Comparison of ENCODE assay signal across 8 cellular contexts in the genomic region with DNA sequence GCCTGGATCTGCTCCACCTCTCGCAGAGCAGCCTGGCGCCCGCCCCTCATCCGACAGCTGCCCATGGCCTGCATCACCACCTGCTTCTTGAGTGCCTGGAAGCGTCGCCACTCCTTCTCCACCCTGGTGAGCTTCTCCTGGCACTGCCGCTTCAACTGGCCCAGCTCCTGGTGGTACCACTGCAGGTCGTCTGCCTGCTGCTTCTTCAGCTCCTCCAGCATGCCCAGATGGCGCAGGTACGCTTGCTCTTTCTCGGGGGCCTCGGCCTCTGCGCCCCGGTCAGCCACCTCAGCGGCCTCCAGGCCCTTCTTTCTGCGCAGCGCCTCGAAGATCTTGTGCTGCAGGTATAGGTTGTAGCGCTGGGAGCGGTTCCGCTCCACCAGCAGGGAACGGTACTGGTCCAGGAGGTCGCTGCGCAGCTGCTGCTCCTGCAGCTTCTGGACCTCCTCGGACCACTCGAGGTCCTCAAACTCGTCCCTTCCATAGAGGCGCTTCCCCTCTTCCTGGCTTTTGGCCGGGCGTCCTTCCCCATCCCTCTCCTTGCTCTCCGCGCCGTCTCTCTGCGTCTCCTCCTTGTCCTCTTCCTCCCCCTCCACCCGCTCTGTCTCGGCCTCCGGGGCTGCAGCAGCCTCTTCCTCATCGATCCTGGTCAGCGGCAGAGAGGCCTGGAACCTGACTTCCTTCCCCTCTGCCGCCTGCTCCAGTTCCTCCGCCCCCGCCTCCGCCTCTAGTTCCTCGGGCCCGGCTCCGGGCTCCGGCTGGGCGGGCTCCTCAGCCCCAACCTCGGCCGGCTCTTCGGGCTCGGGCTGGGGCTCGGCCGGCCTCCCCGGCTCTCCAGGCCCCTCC. TPM values are rescaled to one million over a fixed set of nuclear protein-coding genes. Genes with fewer than 3 reads are reported as not detected.
DNase-seq lines count a peak whose midpoint lies in the region; ATAC-seq and TF ChIP-seq lines count a peak whose summit lies in the region.

No MANE protein-coding gene starts in this region.

- H4K20me1 ChIP-seq in BLaER1 = peaks cover 48% of the 10 kb centered on the region

- DNase-seq in SJCRH30 (peak; percentile 51 to 61), cerebellum (ENCODE audit: low spot score) (peak; percentile 44), left kidney (ENCODE audit: low read depth, low spot score) (peak; percentile 57), foreskin keratinocyte (no peak)

- peaks cover 40% of the 10 kb centered on the region for H3K4me1 Mint-ChIP-seq in stimulated activated naive CD8-positive, alpha-beta T cell treated with anti-CD3 and anti-CD28 coated beads, Interleukin-15, Interleukin-2, amounts not matched to agents 100 ng/mL and 50 ng/mL, for 24 hours (ENCODE audit: low read depth)

- peak overlapping the region; percentile 85 for H3K4me3 Mint-ChIP-seq in stimulated activated naive CD8-positive, alpha-beta T cell treated with anti-CD3 and anti-CD28 coated beads, Interleukin-15, Interleukin-2, amounts not matched to agents 100 ng/mL and 50 ng/mL, for 24 hours

- H3K9me3 ChIP-seq in BLaER1 (no peaks in the 10 kb centered on the region), SJCRH30 (replicated peaks) (no peaks in the 10 kb centered on the region)

- H3K9me3 Mint-ChIP-seq in stimulated activated naive CD8-positive, alpha-beta T cell treated with anti-CD3 and anti-CD28 coated beads, Interleukin-15, Interleukin-2, amounts not matched to agents 100 ng/mL and 50 ng/mL, for 24 hours = no peaks in the 10 kb centered on the region

- H3K27me3 ChIP-seq in BLaER1 (peaks cover 10% of the 10 kb centered on the region), SJCRH30 (no peaks in the 10 kb centered on the region), foreskin keratinocyte (no peaks in the 10 kb centered on the region)

- H3K36me3 Mint-ChIP-seq in stimulated activated naive CD8-positive, alpha-beta T cell treated with anti-CD3 and anti-CD28 coated beads, Interleukin-15, Interleukin-2, amounts not matched to agents 100 ng/mL and 50 ng/mL, for 24 hours (ENCODE audit: low read depth) = no peaks in the 10 kb centered on the region

- peak overlapping the region; percentile 96 for H3K4me2 ChIP-seq in BLaER1

- H3K9ac ChIP-seq in BLaER1 = peak overlapping the region; percentile 66

- no peak overlapping the region for H3K27ac ChIP-seq in BLaER1
- no peak overlapping the region for H3K27ac ChIP-seq in SJCRH30
- H3K27ac ChIP-seq in foreskin keratinocyte = no peak overlapping the region

- H3K4me3 ChIP-seq in BLaER1 (peak overlapping the region; percentile 100), SJCRH30 (peak overlapping the region; percentile 64)

- H3K27me3 Mint-ChIP-seq in stimulated activated naive CD8-positive, alpha-beta T cell treated with anti-CD3 and anti-CD28 coated beads, Interleukin-15, Interleukin-2, amounts not matched to agents 100 ng/mL and 50 ng/mL, for 24 hours = no peaks in the 10 kb centered on the region

- H3K36me3 ChIP-seq in BLaER1 (no peaks in the 10 kb centered on the region), SJCRH30 (no peaks in the 10 kb centered on the region)

- peak; percentile 1 for ATAC-seq in GM19025 (IDR thresholded peaks at IDR 0.05; ENCODE audit: low read depth, unreplicated experiment)
- ATAC-seq in HG03565 (IDR thresholded peaks at IDR 0.05; ENCODE audit: unreplicated experiment) = peak; percentile 3
- no peak for ATAC-seq in foreskin keratinocyte

- H3K27ac Mint-ChIP-seq in stimulated activated naive CD8-positive, alpha-beta T cell treated with anti-CD3 and anti-CD28 coated beads, Interleukin-15, Interleukin-2, amounts not matched to agents 100 ng/mL and 50 ng/mL, for 24 hours = peak overlapping the region; percentile 36

- TF ChIP-seq CTCF in foreskin keratinocyte (conservative IDR thresholded peaks at IDR 0.05) = no peak

- H3K4me1 ChIP-seq in BLaER1 = peaks cover 45% of the 10 kb centered on the region
- H3K4me1 ChIP-seq in SJCRH30 = peaks cover 5% of the 10 kb centered on the region
- H3K4me1 ChIP-seq in foreskin keratinocyte = no peaks in the 10 kb centered on the region

RNA-seq across cellular contexts. Expression of a gene that starts 1.1 kb away (rescaled TPM):
- 12.4 and 13.5 TPM in 2 replicates for total RNA-seq in SJCRH30 (2014; rRNA removed; shearing (Covaris generic))
- 15.8 TPM for total RNA-seq in cerebellum
- total RNA-seq in foreskin keratinocyte = 10.0 and 11.0 TPM in 2 replicates
- polyA plus RNA-seq in foreskin keratinocyte = 5.1 and 5.5 TPM in 2 replicates

RNA-seq across cellular contexts. Expression of a gene that starts 25.8 kb away (rescaled TPM):
- total RNA-seq in SJCRH30 (2014; rRNA removed; shearing (Covaris generic)) = 78.9 and 79.9 TPM in 2 replicates
- total RNA-seq in cerebellum = 12.2 TPM
- 64.5 and 71.9 TPM in 2 replicates for total RNA-seq in foreskin keratinocyte
- 73.6 and 87.9 TPM in 2 replicates for polyA plus RNA-seq in foreskin keratinocyte

Comparison
In these comparisons a context has a peak if more than half of its experiments do, and no peak if none do; other contexts are left out.
1. DNase-seq: peak in SJCRH30 (2 of 2), cerebellum (single experiment) and left kidney (single experiment); none in foreskin keratinocyte (0 of 2).